Comparison of ENCODE assay signal across 13 cellular contexts in the genomic region with DNA sequence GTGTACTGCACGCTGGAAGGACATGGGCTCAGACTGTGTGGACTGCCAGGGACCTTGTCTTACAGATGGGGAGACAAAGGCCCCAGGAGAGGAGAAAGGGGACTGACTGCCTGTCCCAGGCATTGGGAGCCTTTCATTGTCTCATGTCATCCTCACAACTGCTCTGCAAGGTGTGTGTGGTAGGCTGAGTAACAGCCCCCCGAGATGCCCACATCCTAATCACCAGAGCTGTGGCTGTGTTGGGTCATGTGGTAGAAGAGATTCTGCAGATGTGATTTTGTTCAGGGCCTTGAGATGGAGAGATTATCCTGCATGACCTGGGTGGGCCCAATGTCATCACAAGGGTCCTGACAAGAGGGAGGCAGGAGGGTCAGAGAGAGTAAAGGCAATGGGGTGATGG. TPM values are rescaled to one million over a fixed set of nuclear protein-coding genes. Genes with fewer than 3 reads are reported as not detected.
DNase-seq lines count a peak whose midpoint lies in the region; ATAC-seq, FAIRE-seq and TF ChIP-seq lines count a peak whose summit lies in the region.
"Had no signal": no experiment of that assay in that cellular context is flagged by ENCODE, and none has a peak within 500 bp of the region (broad histone marks: within the 10 kb centered on the region; RNA-seq: fewer than 3 reads in every experiment).

No MANE protein-coding gene starts in this region.

- H3K9me3 ChIP-seq in BLaER1 treated with 17β-estradiol and CSF1 and Interleukin-3, amounts not matched to agents 10 nM and 100 nM (replicated peaks in 1 of 11), result no peaks in the 10 kb centered on the region
- H3K9me3 ChIP-seq in kidney (ENCODE audit: control insufficient read depth in 1 of 2, low read length in 2 of 2) (no peaks in the 10 kb centered on the region), gastrocnemius medialis (no peaks in the 10 kb centered on the region)
- H3K9me3 ChIP-seq: BE2C had no signal

- H3K4me2 ChIP-seq in BLaER1 treated with 17β-estradiol and CSF1 and Interleukin-3, amounts not matched to agents 10 nM and 100 nM, result peak overlapping the region in 4 of 11 experiments; percentile 5 to 52 (median 24); a peak in 3 of 22 replicates

- peaks cover 90 to 100% (median 100%) of the 10 kb centered on the region in 11 experiments for H4K20me1 ChIP-seq in BLaER1 treated with 17β-estradiol and CSF1 and Interleukin-3, amounts not matched to agents 10 nM and 100 nM

- peak overlapping the region in 2 of 11 experiments; percentile 11 to 18; a peak in 3 of 22 replicates for H3K27ac ChIP-seq in BLaER1 treated with 17β-estradiol and CSF1 and Interleukin-3, amounts not matched to agents 10 nM and 100 nM
- H3K27ac ChIP-seq in angular gyrus (ENCODE audit: low read depth, low read length) (peak overlapping the region; percentile 94), kidney (ENCODE audit: low read depth in 2 of 2, low read length in 2 of 2) (peak overlapping the region; percentile 77 to 96), gastrocnemius medialis (peak overlapping the region; percentile 74 to 84 (median 80))
- H3K27ac ChIP-seq: epithelial cell of prostate had no signal

- no peak for ATAC-seq in gastrocnemius medialis
- ATAC-seq in HG02981 (IDR thresholded peaks at IDR 0.05; ENCODE audit: unreplicated experiment), result no peak
- ATAC-seq in GM18907 (IDR thresholded peaks at IDR 0.05; ENCODE audit: unreplicated experiment), result no peak

- no peak for TF ChIP-seq CTCF in kidney (IDR thresholded peaks at IDR 0.05; ENCODE audit: borderline replicate concordance, extremely low read depth, insufficient read depth)
- TF ChIP-seq CTCF in gastrocnemius medialis (IDR thresholded peaks at IDR 0.05 in 4 of 5, conservative IDR thresholded peaks at IDR 0.05 in 1 of 5), result no peak

- H3K9ac ChIP-seq in BLaER1 treated with 17β-estradiol and CSF1 and Interleukin-3, amounts not matched to agents 10 nM and 100 nM, result peak overlapping the region in 6 of 11 experiments; percentile 8 to 37 (median 26); a peak in 3 of 22 replicates
- H3K9ac ChIP-seq in kidney (ENCODE audit: low read length in 2 of 2), result peak overlapping the region in 1 of 2 donors; percentile 27

- DNase-seq in kidney (no peak), gastrocnemius medialis (no peak), SIG-M5 (lab: John Stamatoyannopoulos, UW) (no peak)
- DNase-seq in activated CD8-positive, alpha-beta memory T cell treated with anti-CD3 and anti-CD28 coated beads, Interleukin-2, amount 50 U/mL, for 48 hours, result no peak
- DNase-seq: activated CD4-positive, alpha-beta memory T cell treated with anti-CD3 and anti-CD28 coated beads, Interleukin-2, amount 10 ng/mL, durations not matched to agents 7 days and 5 days; activated naive CD8-positive, alpha-beta T cell treated with anti-CD3 and anti-CD28 coated beads, Interleukin-2, amount 10 ng/mL, durations not matched to agents 7 days and 5 days; NCI-H2171 had no signal

- H3K27me3 ChIP-seq in BLaER1 treated with 17β-estradiol and CSF1 and Interleukin-3, amounts not matched to agents 10 nM and 100 nM, result no peaks in the 10 kb centered on the region
- H3K27me3 ChIP-seq in gastrocnemius medialis, result no peaks in the 10 kb centered on the region
- H3K27me3 ChIP-seq: BE2C had no signal

- no peak overlapping the region for H3K4me3 ChIP-seq in BLaER1 treated with 17β-estradiol and CSF1 and Interleukin-3, amounts not matched to agents 10 nM and 100 nM
- H3K4me3 ChIP-seq in kidney (ENCODE audit: low read length in 2 of 2) (no peak overlapping the region), gastrocnemius medialis (no peak overlapping the region)

- H3K4me1 ChIP-seq in BLaER1 treated with 17β-estradiol and CSF1 and Interleukin-3, amounts not matched to agents 10 nM and 100 nM, result peaks cover 28 to 78% (median 48%) of the 10 kb centered on the region in 10 experiments
- H3K4me1 ChIP-seq in kidney (ENCODE audit: control insufficient read depth in 1 of 2, insufficient read depth in 1 of 2, low read depth in 1 of 2, low read length in 2 of 2) (peaks cover 22 to 25% of the 10 kb centered on the region in 2 donors), gastrocnemius medialis (peaks cover 23 to 34% of the 10 kb centered on the region in 2 donors)

- no peak for FAIRE-seq in kidney (lab: Jason Lieb, UNC)

- in situ Hi-C loops in gastrocnemius medialis (cut with MboI; ENCODE audit: low sequenced_read_pairs in 4 of 4), result no loop called here

- peaks cover 14 to 93% (median 42%) of the 10 kb centered on the region in 11 experiments; a peak in 20 of 22 replicates for H3K36me3 ChIP-seq in BLaER1 treated with 17β-estradiol and CSF1 and Interleukin-3, amounts not matched to agents 10 nM and 100 nM
- no peaks in the 10 kb centered on the region for H3K36me3 ChIP-seq in kidney (ENCODE audit: control insufficient read depth in 1 of 2, insufficient read depth in 2 of 2, low read length in 2 of 2)
- no peaks in the 10 kb centered on the region for H3K36me3 ChIP-seq in gastrocnemius medialis

- no peak for TF ChIP-seq POLR2A in gastrocnemius medialis (IDR thresholded peaks at IDR 0.05)

- intact Hi-C loops in kidney (cut with DNase I), result no loop called here
- intact Hi-C loops in gastrocnemius medialis (cut with DNase I; ENCODE audit: low total_unique reads), result loop anchor here (5.0 kb wide), 1 partner anchor 35 kb away; no protein-coding TSS in a partner anchor

RNA-seq across cellular contexts. Expression of gene ARRB1, which starts 39.1 kb away (rescaled TPM):
- total RNA-seq in kidney (53.8 TPM), gastrocnemius medialis (10 to 100 TPM in 1 of 4 donors, 1 to 10 TPM in 3; 4.3 to 11.8 (median 5.4) TPM)
- polyA plus RNA-seq in kidney (ENCODE audit: insufficient read depth, low read depth, low replicate concordance), result 17.6 TPM
